1 cellular context compared by ENCODE assay signal in the genomic region with DNA sequence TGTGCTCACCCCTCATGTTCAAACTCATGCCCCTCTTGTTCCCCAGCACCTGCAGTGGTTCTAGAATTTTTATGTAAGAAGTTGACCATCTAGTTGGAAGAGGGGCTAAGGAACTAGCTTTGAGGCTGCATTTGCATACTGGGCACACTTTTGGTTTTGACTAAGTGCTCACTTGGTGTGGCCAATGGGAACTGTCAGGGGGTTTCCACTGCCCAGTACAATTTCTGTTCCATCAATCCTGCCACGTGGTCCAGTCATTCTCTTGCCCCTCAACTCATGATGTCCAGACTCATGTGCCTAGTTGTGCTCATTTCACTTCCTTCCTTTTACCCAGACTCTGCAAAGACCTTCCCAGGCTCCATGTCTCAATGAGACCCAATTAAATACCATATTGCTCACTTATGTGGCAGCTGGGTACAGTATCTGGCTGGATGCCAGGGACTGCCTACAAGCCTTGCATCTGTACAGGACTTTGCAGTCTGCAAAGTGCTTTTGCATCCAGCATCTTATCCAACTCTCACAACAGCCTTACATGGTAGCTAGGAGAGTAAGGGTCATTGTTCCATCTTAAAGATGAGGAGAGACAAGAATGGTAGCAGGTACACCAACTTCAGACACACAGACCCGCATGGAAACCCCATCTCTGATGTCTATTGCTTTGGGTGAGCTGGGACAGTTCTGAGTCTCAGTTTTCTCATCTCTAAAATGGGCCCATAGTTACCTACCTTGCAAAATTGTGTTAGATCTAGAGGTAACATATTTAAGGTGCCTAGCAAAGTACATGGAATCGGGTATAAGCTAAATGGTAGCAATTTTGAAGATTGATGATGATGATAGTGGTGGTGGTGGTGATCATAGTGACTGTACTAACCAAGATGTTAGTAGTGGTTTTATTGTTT.
TF ChIP-seq lines count a peak whose summit lies in the region.

No MANE protein-coding gene starts in this region.

TF ChIP-seq in SK-N-SH treated with all-trans-retinoic acid at 6 μM for 48 hours, 23 proteins besides CTCF, POLR2A, EP300 and RAD21 (continued from another document):
- TF ChIP-seq, protein P1, sequence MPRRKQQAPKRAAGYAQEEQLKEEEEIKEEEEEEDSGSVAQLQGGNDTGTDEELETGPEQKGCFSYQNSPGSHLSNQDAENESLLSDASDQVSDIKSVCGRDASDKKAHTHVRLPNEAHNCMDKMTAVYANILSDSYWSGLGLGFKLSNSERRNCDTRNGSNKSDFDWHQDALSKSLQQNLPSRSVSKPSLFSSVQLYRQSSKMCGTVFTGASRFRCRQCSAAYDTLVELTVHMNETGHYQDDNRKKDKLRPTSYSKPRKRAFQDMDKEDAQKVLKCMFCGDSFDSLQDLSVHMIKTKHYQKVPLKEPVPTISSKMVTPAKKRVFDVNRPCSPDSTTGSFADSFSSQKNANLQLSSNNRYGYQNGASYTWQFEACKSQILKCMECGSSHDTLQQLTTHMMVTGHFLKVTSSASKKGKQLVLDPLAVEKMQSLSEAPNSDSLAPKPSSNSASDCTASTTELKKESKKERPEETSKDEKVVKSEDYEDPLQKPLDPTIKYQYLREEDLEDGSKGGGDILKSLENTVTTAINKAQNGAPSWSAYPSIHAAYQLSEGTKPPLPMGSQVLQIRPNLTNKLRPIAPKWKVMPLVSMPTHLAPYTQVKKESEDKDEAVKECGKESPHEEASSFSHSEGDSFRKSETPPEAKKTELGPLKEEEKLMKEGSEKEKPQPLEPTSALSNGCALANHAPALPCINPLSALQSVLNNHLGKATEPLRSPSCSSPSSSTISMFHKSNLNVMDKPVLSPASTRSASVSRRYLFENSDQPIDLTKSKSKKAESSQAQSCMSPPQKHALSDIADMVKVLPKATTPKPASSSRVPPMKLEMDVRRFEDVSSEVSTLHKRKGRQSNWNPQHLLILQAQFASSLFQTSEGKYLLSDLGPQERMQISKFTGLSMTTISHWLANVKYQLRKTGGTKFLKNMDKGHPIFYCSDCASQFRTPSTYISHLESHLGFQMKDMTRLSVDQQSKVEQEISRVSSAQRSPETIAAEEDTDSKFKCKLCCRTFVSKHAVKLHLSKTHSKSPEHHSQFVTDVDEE (CRISPR knock-in tag; IDR thresholded peaks at IDR 0.05), result no peak
- TF ChIP-seq ESRRG (CRISPR knock-in tag; IDR thresholded peaks at IDR 0.05), result no peak
- TF ChIP-seq BACH2 (CRISPR knock-in tag; IDR thresholded peaks at IDR 0.05; ENCODE audit: borderline replicate concordance), result no peak
- no peak for TF ChIP-seq TOX (CRISPR knock-in tag; IDR thresholded peaks at IDR 0.05; ENCODE audit: borderline replicate concordance)
- no peak for TF ChIP-seq TCF4 (CRISPR knock-in tag; IDR thresholded peaks at IDR 0.05; ENCODE audit: borderline replicate concordance)
- TF ChIP-seq, protein P2, sequence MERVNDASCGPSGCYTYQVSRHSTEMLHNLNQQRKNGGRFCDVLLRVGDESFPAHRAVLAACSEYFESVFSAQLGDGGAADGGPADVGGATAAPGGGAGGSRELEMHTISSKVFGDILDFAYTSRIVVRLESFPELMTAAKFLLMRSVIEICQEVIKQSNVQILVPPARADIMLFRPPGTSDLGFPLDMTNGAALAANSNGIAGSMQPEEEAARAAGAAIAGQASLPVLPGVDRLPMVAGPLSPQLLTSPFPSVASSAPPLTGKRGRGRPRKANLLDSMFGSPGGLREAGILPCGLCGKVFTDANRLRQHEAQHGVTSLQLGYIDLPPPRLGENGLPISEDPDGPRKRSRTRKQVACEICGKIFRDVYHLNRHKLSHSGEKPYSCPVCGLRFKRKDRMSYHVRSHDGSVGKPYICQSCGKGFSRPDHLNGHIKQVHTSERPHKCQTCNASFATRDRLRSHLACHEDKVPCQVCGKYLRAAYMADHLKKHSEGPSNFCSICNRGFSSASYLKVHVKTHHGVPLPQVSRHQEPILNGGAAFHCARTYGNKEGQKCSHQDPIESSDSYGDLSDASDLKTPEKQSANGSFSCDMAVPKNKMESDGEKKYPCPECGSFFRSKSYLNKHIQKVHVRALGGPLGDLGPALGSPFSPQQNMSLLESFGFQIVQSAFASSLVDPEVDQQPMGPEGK (CRISPR knock-in tag; IDR thresholded peaks at IDR 0.05; ENCODE audit: borderline replicate concordance), result no peak
- no peak for TF ChIP-seq ZNF565 (CRISPR knock-in tag; conservative IDR thresholded peaks at IDR 0.05; ENCODE audit: low read depth)
- TF ChIP-seq ZC3H10 (CRISPR knock-in tag; IDR thresholded peaks at IDR 0.05), result no peak
- TF ChIP-seq, protein P3, sequence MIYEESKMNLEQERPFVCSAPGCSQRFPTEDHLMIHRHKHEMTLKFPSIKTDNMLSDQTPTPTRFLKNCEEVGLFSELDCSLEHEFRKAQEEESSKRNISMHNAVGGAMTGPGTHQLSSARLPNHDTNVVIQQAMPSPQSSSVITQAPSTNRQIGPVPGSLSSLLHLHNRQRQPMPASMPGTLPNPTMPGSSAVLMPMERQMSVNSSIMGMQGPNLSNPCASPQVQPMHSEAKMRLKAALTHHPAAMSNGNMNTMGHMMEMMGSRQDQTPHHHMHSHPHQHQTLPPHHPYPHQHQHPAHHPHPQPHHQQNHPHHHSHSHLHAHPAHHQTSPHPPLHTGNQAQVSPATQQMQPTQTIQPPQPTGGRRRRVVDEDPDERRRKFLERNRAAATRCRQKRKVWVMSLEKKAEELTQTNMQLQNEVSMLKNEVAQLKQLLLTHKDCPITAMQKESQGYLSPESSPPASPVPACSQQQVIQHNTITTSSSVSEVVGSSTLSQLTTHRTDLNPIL (CRISPR knock-in tag; IDR thresholded peaks at IDR 0.05; ENCODE audit: low read depth), result no peak
- no peak for TF ChIP-seq CSDC2 (CRISPR knock-in tag; IDR thresholded peaks at IDR 0.05)
- TF ChIP-seq ZNF70 (CRISPR knock-in tag; IDR thresholded peaks at IDR 0.05), result no peak
